ENCODE assay signal across 35 cellular contexts in genomic region chrX:132415012-132415411, GRCh38.
"Had no signal": no experiment of that assay in that cellular context is flagged by ENCODE, and none has a peak within 500 bp of the region (broad histone marks: within the 10 kb centered on the region; RNA-seq: fewer than 3 reads in every experiment).

No MANE protein-coding gene starts in this region.

- H3K4me1 Mint-ChIP-seq: activated CD4-positive, alpha-beta T cell treated with anti-CD3 and anti-CD28 coated beads, Interleukin-2, amount 10 ng/mL, durations not matched to agents 24 days and 14 days; activated naive CD8-positive, alpha-beta T cell treated with anti-CD3 and anti-CD28 coated beads for 36 hours; activated T-helper 17 cell treated with anti-CD3 and anti-CD28 coated beads, Interleukin-2, amount 50 U/mL, for 72 hours had no signal

- FAIRE-seq: TTC549 had no signal

- H3K27ac Mint-ChIP-seq: activated B cell treated with CpG ODN at 0.5 μM for 24 hours; activated CD4-positive, alpha-beta memory T cell treated with anti-CD3 and anti-CD28 coated beads for 36 hours; activated CD4-positive, alpha-beta T cell treated with anti-CD3 and anti-CD28 coated beads, Interleukin-2, amount 10 ng/mL, durations not matched to agents 24 days and 14 days; activated CD8-positive, alpha-beta T cell treated with anti-CD3 and anti-CD28 coated beads for 36 hours; activated naive CD4-positive, alpha-beta T cell treated with anti-CD3 and anti-CD28 coated beads for 36 hours; activated naive CD4-positive, alpha-beta T cell treated with anti-CD3 and anti-CD28 coated beads, Interleukin-2, amount 50 U/mL, for 72 hours; activated naive CD8-positive, alpha-beta T cell treated with anti-CD3 and anti-CD28 coated beads for 36 hours; activated T-cell treated with anti-CD3 and anti-CD28 coated beads, Interleukin-2, amount 50 U/mL, for 72 hours; activated T-helper 1 cell treated with anti-CD3 and anti-CD28 coated beads, Interleukin-12 subunit alpha, Interleukin-12 subunit beta, Interleukin-2, Interleukin-4 antibody, amounts not matched to agents 30 ng/mL and 10 ng/mL and 1 ng/mL, durations not matched to agents 14 hours and 24 hours and 36 hours; activated T-helper 17 cell treated with anti-CD3 and anti-CD28 coated beads, Interleukin-2, amount 50 U/mL, for 72 hours; T-helper 1 cell treated with Interleukin-12 subunit alpha and Interleukin-12 subunit beta and Interleukin-4 antibody, amounts not matched to agents 30 μg/mL and 1 μg/mL, for 36 hours; T-helper 2 cell treated with Interferon-gamma antibody and Interleukin-4, amounts not matched to agents 5 μg/mL and 100 μg/mL, for 36 hours had no signal

- H3K9me3 ChIP-seq: adrenal gland, body of pancreas, breast epithelium had no signal

- H3K9me3 Mint-ChIP-seq: activated B cell treated with CpG ODN at 0.5 μM for 24 hours; activated CD4-positive, alpha-beta memory T cell treated with anti-CD3 and anti-CD28 coated beads for 36 hours; activated CD4-positive, alpha-beta T cell treated with anti-CD3 and anti-CD28 coated beads, Interleukin-2, amount 10 ng/mL, durations not matched to agents 24 days and 14 days; activated CD8-positive, alpha-beta T cell treated with anti-CD3 and anti-CD28 coated beads for 36 hours; activated naive CD4-positive, alpha-beta T cell treated with anti-CD3 and anti-CD28 coated beads for 36 hours; activated naive CD4-positive, alpha-beta T cell treated with anti-CD3 and anti-CD28 coated beads, Interleukin-2, amount 50 U/mL, for 72 hours; activated naive CD8-positive, alpha-beta T cell treated with anti-CD3 and anti-CD28 coated beads for 36 hours; activated T-cell treated with anti-CD3 and anti-CD28 coated beads, Interleukin-2, amount 50 U/mL, for 4 hours; activated T-cell treated with anti-CD3 and anti-CD28 coated beads, Interleukin-2, amount 50 U/mL, for 72 hours; activated T-helper 1 cell treated with anti-CD3 and anti-CD28 coated beads, Interleukin-12 subunit alpha, Interleukin-12 subunit beta, Interleukin-2, Interleukin-4 antibody, amounts not matched to agents 30 ng/mL and 10 ng/mL and 1 ng/mL, durations not matched to agents 14 hours and 24 hours and 36 hours; activated T-helper 17 cell treated with anti-CD3 and anti-CD28 coated beads, Interleukin-2, amount 50 U/mL, for 72 hours; T-helper 1 cell treated with Interleukin-12 subunit alpha and Interleukin-12 subunit beta and Interleukin-4 antibody, amounts not matched to agents 30 μg/mL and 1 μg/mL, for 36 hours; T-helper 2 cell treated with Interferon-gamma antibody and Interleukin-4, amounts not matched to agents 5 μg/mL and 100 μg/mL, for 36 hours had no signal

- H3K4me3 Mint-ChIP-seq: activated B cell treated with CpG ODN at 0.5 μM for 24 hours; activated CD4-positive, alpha-beta memory T cell treated with anti-CD3 and anti-CD28 coated beads for 36 hours; activated CD4-positive, alpha-beta T cell treated with anti-CD3 and anti-CD28 coated beads, Interleukin-2, amount 10 ng/mL, durations not matched to agents 24 days and 14 days; activated CD8-positive, alpha-beta T cell treated with anti-CD3 and anti-CD28 coated beads for 36 hours; activated naive CD4-positive, alpha-beta T cell treated with anti-CD3 and anti-CD28 coated beads for 36 hours; activated naive CD8-positive, alpha-beta T cell treated with anti-CD3 and anti-CD28 coated beads for 36 hours; activated T-cell treated with anti-CD3 and anti-CD28 coated beads, Interleukin-2, amount 50 U/mL, for 4 hours; activated T-cell treated with anti-CD3 and anti-CD28 coated beads, Interleukin-2, amount 50 U/mL, for 72 hours; activated T-helper 1 cell treated with anti-CD3 and anti-CD28 coated beads, Interleukin-12 subunit alpha, Interleukin-12 subunit beta, Interleukin-2, Interleukin-4 antibody, amounts not matched to agents 30 ng/mL and 10 ng/mL and 1 ng/mL, durations not matched to agents 14 hours and 24 hours and 36 hours; activated T-helper 17 cell treated with anti-CD3 and anti-CD28 coated beads, Interleukin-2, amount 50 U/mL, for 72 hours; T-helper 1 cell treated with Interleukin-12 subunit alpha and Interleukin-12 subunit beta and Interleukin-4 antibody, amounts not matched to agents 30 μg/mL and 1 μg/mL, for 36 hours; T-helper 2 cell treated with Interferon-gamma antibody and Interleukin-4, amounts not matched to agents 5 μg/mL and 100 μg/mL, for 36 hours had no signal

- H3K27me3 Mint-ChIP-seq: activated B cell treated with CpG ODN at 0.5 μM for 24 hours; activated CD4-positive, alpha-beta memory T cell treated with anti-CD3 and anti-CD28 coated beads for 36 hours; activated CD4-positive, alpha-beta T cell treated with anti-CD3 and anti-CD28 coated beads, Interleukin-2, amount 10 ng/mL, durations not matched to agents 24 days and 14 days; activated CD8-positive, alpha-beta T cell treated with anti-CD3 and anti-CD28 coated beads for 36 hours; activated naive CD8-positive, alpha-beta T cell treated with anti-CD3 and anti-CD28 coated beads for 36 hours; activated T-helper 17 cell treated with anti-CD3 and anti-CD28 coated beads, Interleukin-2, amount 50 U/mL, for 72 hours had no signal

- H3K36me3 ChIP-seq: adrenal gland, brain microvascular endothelial cell, breast epithelium had no signal

- H3K4me3 ChIP-seq: adrenal gland, body of pancreas, breast epithelium had no signal

- H3K27me3 ChIP-seq: body of pancreas, brain microvascular endothelial cell had no signal

- DNase-seq: activated B cell treated with CpG ODN at 0.5 μM for 24 hours; activated CD4-positive, alpha-beta memory T cell treated with anti-CD3 and anti-CD28 coated beads for 36 hours; activated CD4-positive, alpha-beta T cell treated with anti-CD3 and anti-CD28 coated beads for 4 hours; activated CD4-positive, alpha-beta T cell treated with anti-CD3 and anti-CD28 coated beads, Interleukin-2, amount 10 ng/mL, durations not matched to agents 24 days and 14 days; activated CD4-positive, alpha-beta T cell treated with anti-CD3 and anti-CD28 coated beads, Interleukin-2, amount 50 U/mL, for 1 hour; activated CD4-positive, alpha-beta T cell treated with anti-CD3 and anti-CD28 coated beads, Interleukin-2, amount 50 U/mL, for 4 hours; activated CD4-positive, CD25-positive, alpha-beta regulatory T cell treated with anti-CD3 and anti-CD28 coated beads, Interleukin-2, amount 50 U/mL, for 72 hours; activated CD8-positive, alpha-beta memory T cell treated with anti-CD3 and anti-CD28 coated beads, Interleukin-2, amount 50 U/mL, for 4 hours; activated CD8-positive, alpha-beta T cell treated with anti-CD3 and anti-CD28 coated beads for 36 hours; activated effector memory CD4-positive, alpha-beta T cell treated with anti-CD3 and anti-CD28 coated beads, Interleukin-2, amount 50 U/mL, for 16 hours; activated gamma-delta T cell treated with Interleukin-2 at 50 U/mL for 16 hours; activated naive CD4-positive, alpha-beta T cell; activated naive CD4-positive, alpha-beta T cell treated with anti-CD3 and anti-CD28 coated beads for 36 hours; activated naive CD4-positive, alpha-beta T cell treated with anti-CD3 and anti-CD28 coated beads, Interleukin-2, amount 50 U/mL, for 16 hours; activated naive CD8-positive, alpha-beta T cell treated with anti-CD3 and anti-CD28 coated beads for 36 hours; activated T-cell treated with anti-CD3 and anti-CD28 coated beads for 4 hours; activated T-cell treated with anti-CD3 and anti-CD28 coated beads, Interleukin-2, amount 50 U/mL, for 1 hour; activated T-cell treated with anti-CD3 and anti-CD28 coated beads, Interleukin-2, amount 50 U/mL, for 4 hours; activated T-cell treated with anti-CD3 and anti-CD28 coated beads, Interleukin-2, amount 50 U/mL, for 72 hours; adrenal gland; amniotic stem cell; aorta; body of pancreas; brain microvascular endothelial cell; central memory CD4-positive, alpha-beta T cell; T-helper 2 cell; T-helper 9 cell had no signal

- ATAC-seq: activated CD8-positive, alpha-beta T cell treated with anti-CD3 and anti-CD28 coated beads for 36 hours; activated naive CD4-positive, alpha-beta T cell treated with anti-CD3 and anti-CD28 coated beads, Interleukin-2, amount 50 U/mL, for 72 hours; activated T-cell treated with anti-CD3 and anti-CD28 coated beads, Interleukin-2, amount 50 U/mL, for 4 hours; activated T-cell treated with anti-CD3 and anti-CD28 coated beads, Interleukin-2, amount 50 U/mL, for 72 hours; activated T-helper 17 cell treated with anti-CD3 and anti-CD28 coated beads, Interleukin-2, amount 50 U/mL, for 72 hours; body of pancreas had no signal

- H3K4me1 ChIP-seq: adrenal gland, breast epithelium had no signal

- H3K27ac ChIP-seq: adrenal gland, body of pancreas, brain microvascular endothelial cell, breast epithelium, VCaP had no signal
